Comparison of ENCODE assay signal across 1 cellular context in genomic region chr6:87436435-87436834, GRCh38.
TF ChIP-seq lines count a peak whose summit lies in the region.

No MANE protein-coding gene starts in this region.

TF ChIP-seq in H1, 55 proteins besides CTCF, POLR2A, EP300 and RAD21 (continued from another document):
- TF ChIP-seq CHD7 (IDR thresholded peaks at IDR 0.05; ENCODE audit: insufficient replicate concordance, low read length) (no peak), KDM1A (IDR thresholded peaks at IDR 0.05; ENCODE audit: borderline replicate concordance, low read length) (no peak), MAX (IDR thresholded peaks at IDR 0.05) (0 out of 2 replicates have a peak, but pooled peaks have one; percentile 51)
